8 cellular contexts compared by ENCODE assay signal in genomic region chr22:36856121-36856791, GRCh38. TPM values are rescaled to one million over a fixed set of nuclear protein-coding genes. Genes with fewer than 3 reads are reported as not detected.
A peak's percentile ranks its signal among the peaks of the same experiment; 100 is the strongest.
DNase-seq lines count a peak whose midpoint lies in the region; ATAC-seq and TF ChIP-seq lines count a peak whose summit lies in the region.

No MANE protein-coding gene starts in this region.

- peak overlapping the region; percentile 12 to 70 (median 66) for H3K4me3 Mint-ChIP-seq in CD4-positive, CD25-positive, alpha-beta regulatory T cell
- peak overlapping the region; percentile 50 to 78 (median 76) for H3K4me3 Mint-ChIP-seq in immature natural killer cell

- H3K27me3 ChIP-seq in CD4-positive, CD25-positive, alpha-beta regulatory T cell (ENCODE audit: control insufficient read depth, insufficient read depth, low read length), result no peaks in the 10 kb centered on the region
- H3K27me3 ChIP-seq in brain microvascular endothelial cell (replicated peaks), result peaks cover 9% of the 10 kb centered on the region

- POLR2A ChIA-PET in HEK293T (lab: Yijun Ruan, JAX), result interaction anchor here (0.6 to 1.1 kb wide), 2 partner anchors 36 to 122 kb away, joined by 3 to 4 read pairs; no protein-coding TSS in a partner anchor

- H3K27me3 Mint-ChIP-seq in CD4-positive, CD25-positive, alpha-beta regulatory T cell, result peaks cover 8% of the 10 kb centered on the region
- peaks cover 2 to 12% (median 5%) of the 10 kb centered on the region in 3 donors for H3K27me3 Mint-ChIP-seq in immature natural killer cell (ENCODE audit: low read depth in 3 of 3)

- no peaks in the 10 kb centered on the region for H3K36me3 Mint-ChIP-seq in CD4-positive, CD25-positive, alpha-beta regulatory T cell
- H3K36me3 Mint-ChIP-seq in immature natural killer cell, result no peaks in the 10 kb centered on the region

- peaks cover 0 to 2% (median 0%) of the 10 kb centered on the region in 7 donors for H3K9me3 Mint-ChIP-seq in CD4-positive, CD25-positive, alpha-beta regulatory T cell
- no peaks in the 10 kb centered on the region for H3K9me3 Mint-ChIP-seq in immature natural killer cell

- no peak overlapping the region for H3K27ac ChIP-seq in CD4-positive, CD25-positive, alpha-beta regulatory T cell (ENCODE audit: insufficient read depth, low read length, poor library complexity, severe bottlenecking)
- H3K27ac ChIP-seq in VCaP, result no peak overlapping the region
- H3K27ac ChIP-seq in brain microvascular endothelial cell, result no peak overlapping the region

- peak; percentile 60 to 63 for ATAC-seq in CD4-positive, CD25-positive, alpha-beta regulatory T cell (ENCODE audit: low read depth in 2 of 2)
- no peak for ATAC-seq in HG02852 (IDR thresholded peaks at IDR 0.05; ENCODE audit: unreplicated experiment)

- peak; percentile 87 to 91 (median 89) for DNase-seq in CD4-positive, CD25-positive, alpha-beta regulatory T cell
- peak; percentile 93 for DNase-seq in HEK293T (ENCODE audit: extremely low spot score)
- DNase-seq in NCI-H2196 treated with DMSO at 0.1 percent for 48 hours (lab: John Stamatoyannopoulos, UW; ENCODE audit: unreplicated experiment), result peak; percentile 55
- DNase-seq in brain microvascular endothelial cell, result peak; percentile 70
- peak; percentile 87 to 90 (median 88) for DNase-seq in immature natural killer cell
- peak; percentile 90 to 93 for DNase-seq in stimulated activated CD4-positive, alpha-beta T cell treated with anti-CD3 and anti-CD28 coated beads, Interleukin-15, amount 100 ng/mL, for 1 hour (ENCODE audit: low read depth in 1 of 2, low spot score in 1 of 2)

- TF ChIP-seq CTCF in VCaP (conservative IDR thresholded peaks at IDR 0.05) (peak; percentile 100), brain microvascular endothelial cell (IDR thresholded peaks at IDR 0.05; ENCODE audit: low read depth, low read length, missing control alignments) (peak; percentile 100)

- peaks cover 0 to 51% (median 36%) of the 10 kb centered on the region in 4 donors for H3K4me1 Mint-ChIP-seq in CD4-positive, CD25-positive, alpha-beta regulatory T cell
- peaks cover 19 to 23% of the 10 kb centered on the region in 2 donors for H3K4me1 Mint-ChIP-seq in immature natural killer cell

- H3K36me3 ChIP-seq in CD4-positive, CD25-positive, alpha-beta regulatory T cell (ENCODE audit: control insufficient read depth, insufficient read depth, low read length), result no peaks in the 10 kb centered on the region
- H3K36me3 ChIP-seq in brain microvascular endothelial cell (replicated peaks), result no peaks in the 10 kb centered on the region

- H3K9me3 ChIP-seq in CD4-positive, CD25-positive, alpha-beta regulatory T cell (ENCODE audit: control insufficient read depth in 2 of 2, low read length in 2 of 2), result no peaks in the 10 kb centered on the region

- CTCF ChIA-PET in HEK293T (lab: Yijun Ruan, JAX), result interaction anchor here (0.6 to 2.7 kb wide), 37 partner anchors 9 to 347 kb away, joined by 3 to 19 read pairs (median 4); partner anchors contain the start of genes IFT27 and TST

- in situ Hi-C loops in brain microvascular endothelial cell (cut with HindIII; ENCODE audit: low pct_ligation_motif_present, low sequenced_read_pairs), result no loop called here

- H3K4me1 ChIP-seq in CD4-positive, CD25-positive, alpha-beta regulatory T cell (ENCODE audit: control insufficient read depth, insufficient read depth, low read length, poor library complexity, severe bottlenecking), result peaks cover 24% of the 10 kb centered on the region

- H3K27ac Mint-ChIP-seq in CD4-positive, CD25-positive, alpha-beta regulatory T cell, result peak overlapping the region in 2 of 3 donors; percentile 89
- peak overlapping the region in 3 of 6 donors; percentile 17 to 69 (median 45) for H3K27ac Mint-ChIP-seq in immature natural killer cell

- H3K4me3 ChIP-seq in CD4-positive, CD25-positive, alpha-beta regulatory T cell (ENCODE audit: low read depth, low read length), result peak overlapping the region; percentile 62
- H3K4me3 ChIP-seq in brain microvascular endothelial cell (ENCODE audit: low read depth, low read length), result no peak overlapping the region

TF ChIP-seq in HEK293T, 16 proteins besides CTCF, POLR2A, EP300 and RAD21:
- peak; percentile 78 for TF ChIP-seq PKNOX1 (IDR thresholded peaks at IDR 0.05)
- TF ChIP-seq FOXA1 (IDR thresholded peaks at IDR 0.05), result no peak
- TF ChIP-seq NFRKB (IDR thresholded peaks at IDR 0.05), result no peak
- no peak; the same call in 1 of the 2 replicates for TF ChIP-seq ARNT (IDR thresholded peaks at IDR 0.05)
- TF ChIP-seq BHLHE40 (IDR thresholded peaks at IDR 0.05; ENCODE audit: borderline replicate concordance), result no peak
- 0 out of 2 replicates have a peak, but pooled peaks have one; percentile 32 for TF ChIP-seq CTBP1 (IDR thresholded peaks at IDR 0.05; ENCODE audit: borderline replicate concordance)
- TF ChIP-seq FOXM1 (IDR thresholded peaks at IDR 0.05; ENCODE audit: borderline replicate concordance), result no peak; the same call in 1 of the 2 replicates

RNA-seq across cellular contexts. Expression of gene NCF4, which starts 4.5 kb away (rescaled TPM):
- total RNA-seq in CD4-positive, CD25-positive, alpha-beta regulatory T cell, result 53.1 TPM
- polyA plus RNA-seq in CD4-positive, CD25-positive, alpha-beta regulatory T cell, result 100 to 1,000 TPM in 2 of 4 donors, 10 to 100 TPM in 2; 57.8 to 126 (median 84.6) TPM
- polyA plus RNA-seq in immature natural killer cell, result 1 to 10 TPM in 2 of 3 donors, under 1 TPM in 1; 0.75 to 3.1 (median 3.0) TPM

RNA-seq across cellular contexts. Expression of gene PVALB, which starts 39.4 kb away (rescaled TPM):
- not detected for total RNA-seq in CD4-positive, CD25-positive, alpha-beta regulatory T cell
- polyA plus RNA-seq in CD4-positive, CD25-positive, alpha-beta regulatory T cell, result not detected
- polyA plus RNA-seq in immature natural killer cell, result not detected

RNA-seq across cellular contexts. Expression of gene CSF2RB, which starts 57.2 kb away (rescaled TPM):
- 27.0 TPM for total RNA-seq in CD4-positive, CD25-positive, alpha-beta regulatory T cell
- 10 to 100 TPM in 2 of 4 donors, 1 to 10 TPM in 2; 5.7 to 10.6 (median 8.8) TPM for polyA plus RNA-seq in CD4-positive, CD25-positive, alpha-beta regulatory T cell
- polyA plus RNA-seq in immature natural killer cell, result under 1 TPM in 2 of 3 donors, not detected in 1; 0.47 to 0.77 TPM

Comparison
In these comparisons a context has a peak if more than half of its experiments do, and no peak if none do; other contexts are left out.
1. RNA of gene NCF4, which starts 4.5 kb away (polyA plus RNA-seq): 57.8 to 126 TPM in CD4-positive, CD25-positive, alpha-beta regulatory T cell; 0.75 to 3.1 TPM in immature natural killer cell; every median in the first group is over 10 times any median in the second.
2. Peak in every context shown above with its lines, with median percentiles within 50 percentile points of each other: DNase-seq.